ENCODE assay signal across 22 cellular contexts in genomic region chr4:81106150-81106549, GRCh38.
"Had no signal": no experiment of that assay in that cellular context is flagged by ENCODE, and none has a peak within 500 bp of the region (broad histone marks: within the 10 kb centered on the region; RNA-seq: fewer than 3 reads in every experiment).

No MANE protein-coding gene starts in this region.

- H3K9me3 Mint-ChIP-seq: activated B cell treated with CpG ODN at 0.5 μM for 24 hours; activated naive CD4-positive, alpha-beta T cell treated with anti-CD3 and anti-CD28 coated beads, Interleukin-2, amount 50 U/mL, for 24 hours; activated T-helper 1 cell treated with anti-CD3 and anti-CD28 coated beads, Interleukin-12 subunit alpha, Interleukin-12 subunit beta, Interleukin-2, Interleukin-4 antibody, amounts not matched to agents 30 ng/mL and 10 ng/mL and 1 ng/mL, durations not matched to agents 14 hours and 24 hours and 36 hours; T-helper 1 cell treated with Interleukin-12 subunit alpha and Interleukin-12 subunit beta and Interleukin-4 antibody, amounts not matched to agents 30 μg/mL and 1 μg/mL, for 36 hours had no signal

- ATAC-seq: activated CD8-positive, alpha-beta T cell treated with anti-CD3 and anti-CD28 coated beads, Interleukin-2, amount 10 ng/mL, durations not matched to agents 7 days and 5 days; PC-3; SK-N-SH treated with all-trans-retinoic acid at 6 μM for 48 hours had no signal

- H3K4me3 Mint-ChIP-seq: activated B cell treated with CpG ODN at 0.5 μM for 24 hours; activated CD8-positive, alpha-beta T cell treated with anti-CD3 and anti-CD28 coated beads, Interleukin-2, amount 10 ng/mL, durations not matched to agents 7 days and 5 days; activated naive CD4-positive, alpha-beta T cell treated with anti-CD3 and anti-CD28 coated beads, Interleukin-2, amount 50 U/mL, for 24 hours; activated T-helper 1 cell treated with anti-CD3 and anti-CD28 coated beads, Interleukin-12 subunit alpha, Interleukin-12 subunit beta, Interleukin-2, Interleukin-4 antibody, amounts not matched to agents 30 ng/mL and 10 ng/mL and 1 ng/mL, durations not matched to agents 14 hours and 24 hours and 36 hours; T-helper 1 cell treated with Interleukin-12 subunit alpha and Interleukin-12 subunit beta and Interleukin-4 antibody, amounts not matched to agents 30 μg/mL and 1 μg/mL, for 36 hours had no signal

- H3K36me3 Mint-ChIP-seq: activated naive CD4-positive, alpha-beta T cell treated with anti-CD3 and anti-CD28 coated beads, Interleukin-2, amount 50 U/mL, for 24 hours had no signal

- H3K4me1 Mint-ChIP-seq: activated naive CD4-positive, alpha-beta T cell treated with anti-CD3 and anti-CD28 coated beads, Interleukin-2, amount 50 U/mL, for 24 hours had no signal

- DNase-seq: activated B cell treated with CpG ODN at 0.5 μM for 24 hours; activated CD8-positive, alpha-beta memory T cell treated with anti-CD3 and anti-CD28 coated beads, Interleukin-2, amount 50 U/mL, for 48 hours; activated CD8-positive, alpha-beta T cell treated with anti-CD3 and anti-CD28 coated beads, Interleukin-2, amount 10 ng/mL, durations not matched to agents 7 days and 5 days; activated effector memory CD4-positive, alpha-beta T cell treated with Interleukin-2 at 50 U/mL for 16 hours; activated naive CD4-positive, alpha-beta T cell; activated T-cell treated with anti-CD3 and anti-CD28 coated beads, Interleukin-2, amount 50 U/mL, for 1 hour; aorta; central memory CD4-positive, alpha-beta T cell; Kasumi-1; KBM-7; NCI-H1048; NCI-H146; NCI-H187 treated with DMSO at 0.1 percent for 48 hours; NCI-H2081 treated with DMSO at 0.1 percent for 48 hours; NCI-H446; NCI-H524; PC-3; SHP77 had no signal

- H3K27ac Mint-ChIP-seq: activated B cell treated with CpG ODN at 0.5 μM for 24 hours; activated CD8-positive, alpha-beta T cell treated with anti-CD3 and anti-CD28 coated beads, Interleukin-2, amount 10 ng/mL, durations not matched to agents 7 days and 5 days; activated naive CD4-positive, alpha-beta T cell treated with anti-CD3 and anti-CD28 coated beads, Interleukin-2, amount 50 U/mL, for 24 hours; activated T-helper 1 cell treated with anti-CD3 and anti-CD28 coated beads, Interleukin-12 subunit alpha, Interleukin-12 subunit beta, Interleukin-2, Interleukin-4 antibody, amounts not matched to agents 30 ng/mL and 10 ng/mL and 1 ng/mL, durations not matched to agents 14 hours and 24 hours and 36 hours; T-helper 1 cell treated with Interleukin-12 subunit alpha and Interleukin-12 subunit beta and Interleukin-4 antibody, amounts not matched to agents 30 μg/mL and 1 μg/mL, for 36 hours had no signal

- H3K27me3 Mint-ChIP-seq: activated B cell treated with CpG ODN at 0.5 μM for 24 hours had no signal
